Comparison of ENCODE assay signal across 1 cellular context in the genomic region with DNA sequence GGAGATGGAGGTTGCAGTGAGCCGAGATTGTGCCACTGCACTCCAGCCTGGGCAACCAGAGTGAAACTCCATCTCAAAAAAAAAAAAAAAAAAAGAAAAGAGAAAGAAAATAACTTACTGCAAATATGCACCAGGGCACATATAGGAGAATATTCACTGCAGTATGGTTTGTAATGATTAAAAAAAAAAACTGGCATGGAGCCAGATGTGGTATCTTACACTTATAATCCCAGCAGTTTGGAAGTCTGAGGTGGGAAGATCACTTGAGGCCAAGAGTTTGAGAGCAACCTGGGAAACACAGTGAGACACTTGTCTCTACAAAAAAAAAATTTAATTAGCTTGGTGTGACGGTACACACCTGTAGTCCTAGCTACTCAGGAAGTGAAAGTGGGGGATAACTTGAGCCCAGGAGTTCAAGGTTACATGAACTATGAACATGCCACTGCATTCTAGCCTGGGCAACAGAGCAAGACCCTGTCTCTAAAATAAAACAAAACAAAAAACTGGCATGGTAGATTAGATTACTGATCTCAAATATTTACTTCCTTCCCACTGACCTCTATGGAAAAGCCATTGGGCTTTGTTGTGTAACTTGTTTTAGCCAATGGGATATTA.
TF ChIP-seq lines count a peak whose summit lies in the region.

No MANE protein-coding gene starts in this region.

TF ChIP-seq in HepG2, 621 proteins besides CTCF, POLR2A, EP300 and RAD21 (continued from another document and continues in another):
- TF ChIP-seq, protein P1, sequence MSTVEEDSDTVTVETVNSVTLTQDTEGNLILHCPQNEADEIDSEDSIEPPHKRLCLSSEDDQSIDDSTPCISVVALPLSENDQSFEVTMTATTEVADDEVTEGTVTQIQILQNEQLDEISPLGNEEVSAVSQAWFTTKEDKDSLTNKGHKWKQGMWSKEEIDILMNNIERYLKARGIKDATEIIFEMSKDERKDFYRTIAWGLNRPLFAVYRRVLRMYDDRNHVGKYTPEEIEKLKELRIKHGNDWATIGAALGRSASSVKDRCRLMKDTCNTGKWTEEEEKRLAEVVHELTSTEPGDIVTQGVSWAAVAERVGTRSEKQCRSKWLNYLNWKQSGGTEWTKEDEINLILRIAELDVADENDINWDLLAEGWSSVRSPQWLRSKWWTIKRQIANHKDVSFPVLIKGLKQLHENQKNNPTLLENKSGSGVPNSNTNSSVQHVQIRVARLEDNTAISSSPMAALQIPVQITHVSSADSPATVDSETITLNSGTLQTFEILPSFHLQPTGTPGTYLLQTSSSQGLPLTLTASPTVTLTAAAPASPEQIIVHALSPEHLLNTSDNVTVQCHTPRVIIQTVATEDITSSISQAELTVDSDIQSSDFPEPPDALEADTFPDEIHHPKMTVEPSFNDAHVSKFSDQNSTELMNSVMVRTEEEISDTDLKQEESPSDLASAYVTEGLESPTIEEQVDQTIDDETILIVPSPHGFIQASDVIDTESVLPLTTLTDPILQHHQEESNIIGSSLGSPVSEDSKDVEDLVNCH (CRISPR knock-in tag; IDR thresholded peaks at IDR 0.05), result no peak
- TF ChIP-seq ZNF12 (CRISPR knock-in tag; IDR thresholded peaks at IDR 0.05) (no peak), CENPT (CRISPR knock-in tag; IDR thresholded peaks at IDR 0.05; ENCODE audit: low read depth) (no peak), MBNL3 (CRISPR knock-in tag; conservative IDR thresholded peaks at IDR 0.05) (no peak), MED1 (CRISPR knock-in tag; IDR thresholded peaks at IDR 0.05) (0 out of 2 replicates have a peak, but pooled peaks have one; percentile 13), NR1H2 (CRISPR knock-in tag; IDR thresholded peaks at IDR 0.05; ENCODE audit: borderline replicate concordance, low read depth) (no peak), SOX6 (IDR thresholded peaks at IDR 0.05) (no peak), SOX6 (CRISPR knock-in tag; IDR thresholded peaks at IDR 0.05) (0 out of 2 replicates have a peak, but pooled peaks have one; percentile 18), NPAS2 (CRISPR knock-in tag; IDR thresholded peaks at IDR 0.05; ENCODE audit: borderline replicate concordance) (no peak), TARDBP (CRISPR knock-in tag; IDR thresholded peaks at IDR 0.05) (no peak), ZNF652 (CRISPR knock-in tag; IDR thresholded peaks at IDR 0.05; ENCODE audit: borderline replicate concordance, low read depth) (no peak), CEBPG (CRISPR knock-in tag; IDR thresholded peaks at IDR 0.05) (no peak), ZNF598 (CRISPR knock-in tag; IDR thresholded peaks at IDR 0.05; ENCODE audit: borderline replicate concordance) (no peak), ZNF234 (CRISPR knock-in tag; conservative IDR thresholded peaks at IDR 0.05) (no peak), GATAD2A (CRISPR knock-in tag; IDR thresholded peaks at IDR 0.05) (no peak), CREM (IDR thresholded peaks at IDR 0.05) (no peak), CREM (CRISPR knock-in tag; IDR thresholded peaks at IDR 0.05) (no peak), IKZF4 (CRISPR knock-in tag; IDR thresholded peaks at IDR 0.05; ENCODE audit: borderline replicate concordance, low read depth, not compliant biosample characterization) (no peak), MAF1 (CRISPR knock-in tag; IDR thresholded peaks at IDR 0.05; ENCODE audit: borderline replicate concordance) (no peak), ZNF256 (CRISPR knock-in tag; conservative IDR thresholded peaks at IDR 0.05) (no peak), LCORL (IDR thresholded peaks at IDR 0.05) (peak; percentile 91), LCORL (CRISPR knock-in tag; IDR thresholded peaks at IDR 0.05) (no peak), KAT8 (CRISPR knock-in tag; IDR thresholded peaks at IDR 0.05) (no peak), MTA3 (CRISPR knock-in tag; IDR thresholded peaks at IDR 0.05) (no peak), SUZ12 (IDR thresholded peaks at IDR 0.05; ENCODE audit: low read depth, low read length) (no peak), NCOA2 (CRISPR knock-in tag; IDR thresholded peaks at IDR 0.05) (0 out of 2 replicates have a peak, but pooled peaks have one; percentile 5), MAFG (CRISPR knock-in tag; IDR thresholded peaks at IDR 0.05) (no peak)
- TF ChIP-seq, protein P2, sequence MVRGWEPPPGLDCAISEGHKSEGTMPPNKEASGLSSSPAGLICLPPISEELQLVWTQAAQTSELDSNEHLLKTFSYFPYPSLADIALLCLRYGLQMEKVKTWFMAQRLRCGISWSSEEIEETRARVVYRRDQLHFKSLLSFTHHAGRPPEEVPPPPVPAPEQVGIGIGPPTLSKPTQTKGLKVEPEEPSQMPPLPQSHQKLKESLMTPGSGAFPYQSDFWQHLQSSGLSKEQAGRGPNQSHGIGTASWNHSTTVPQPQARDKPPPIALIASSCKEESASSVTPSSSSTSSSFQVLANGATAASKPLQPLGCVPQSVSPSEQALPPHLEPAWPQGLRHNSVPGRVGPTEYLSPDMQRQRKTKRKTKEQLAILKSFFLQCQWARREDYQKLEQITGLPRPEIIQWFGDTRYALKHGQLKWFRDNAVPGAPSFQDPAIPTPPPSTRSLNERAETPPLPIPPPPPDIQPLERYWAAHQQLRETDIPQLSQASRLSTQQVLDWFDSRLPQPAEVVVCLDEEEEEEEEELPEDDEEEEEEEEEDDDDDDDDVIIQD (CRISPR knock-in tag; IDR thresholded peaks at IDR 0.05; ENCODE audit: low read depth), result 0 out of 2 replicates have a peak, but pooled peaks have one; percentile 19
- TF ChIP-seq, protein P3, sequence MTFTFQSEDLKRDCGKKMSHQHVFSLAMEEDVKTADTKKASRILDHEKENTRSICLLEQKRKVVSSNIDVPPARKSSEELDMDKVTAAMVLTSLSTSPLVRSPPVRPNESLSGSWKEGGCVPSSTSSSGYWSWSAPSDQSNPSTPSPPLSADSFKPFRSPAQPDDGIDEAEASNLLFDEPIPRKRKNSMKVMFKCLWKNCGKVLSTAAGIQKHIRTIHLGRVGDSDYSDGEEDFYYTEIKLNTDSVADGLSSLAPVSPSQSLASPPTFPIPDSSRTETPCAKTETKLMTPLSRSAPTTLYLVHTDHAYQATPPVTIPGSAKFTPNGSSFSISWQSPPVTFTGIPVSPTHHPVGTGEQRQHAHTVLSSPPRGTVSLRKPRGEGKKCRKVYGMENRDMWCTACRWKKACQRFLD (CRISPR knock-in tag; IDR thresholded peaks at IDR 0.05; ENCODE audit: borderline replicate concordance), result no peak
- TF ChIP-seq, protein P4, sequence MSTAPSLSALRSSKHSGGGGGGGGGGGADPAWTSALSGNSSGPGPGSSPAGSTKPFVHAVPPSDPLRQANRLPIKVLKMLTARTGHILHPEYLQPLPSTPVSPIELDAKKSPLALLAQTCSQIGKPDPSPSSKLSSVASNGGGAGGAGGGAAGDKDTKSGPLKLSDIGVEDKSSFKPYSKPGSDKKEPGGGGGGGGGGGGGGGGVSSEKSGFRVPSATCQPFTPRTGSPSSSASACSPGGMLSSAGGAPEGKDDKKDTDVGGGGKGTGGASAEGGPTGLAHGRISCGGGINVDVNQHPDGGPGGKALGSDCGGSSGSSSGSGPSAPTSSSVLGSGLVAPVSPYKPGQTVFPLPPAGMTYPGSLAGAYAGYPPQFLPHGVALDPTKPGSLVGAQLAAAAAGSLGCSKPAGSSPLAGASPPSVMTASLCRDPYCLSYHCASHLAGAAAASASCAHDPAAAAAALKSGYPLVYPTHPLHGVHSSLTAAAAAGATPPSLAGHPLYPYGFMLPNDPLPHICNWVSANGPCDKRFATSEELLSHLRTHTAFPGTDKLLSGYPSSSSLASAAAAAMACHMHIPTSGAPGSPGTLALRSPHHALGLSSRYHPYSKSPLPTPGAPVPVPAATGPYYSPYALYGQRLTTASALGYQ (CRISPR knock-in tag; IDR thresholded peaks at IDR 0.05), result no peak
- TF ChIP-seq, protein P5, sequence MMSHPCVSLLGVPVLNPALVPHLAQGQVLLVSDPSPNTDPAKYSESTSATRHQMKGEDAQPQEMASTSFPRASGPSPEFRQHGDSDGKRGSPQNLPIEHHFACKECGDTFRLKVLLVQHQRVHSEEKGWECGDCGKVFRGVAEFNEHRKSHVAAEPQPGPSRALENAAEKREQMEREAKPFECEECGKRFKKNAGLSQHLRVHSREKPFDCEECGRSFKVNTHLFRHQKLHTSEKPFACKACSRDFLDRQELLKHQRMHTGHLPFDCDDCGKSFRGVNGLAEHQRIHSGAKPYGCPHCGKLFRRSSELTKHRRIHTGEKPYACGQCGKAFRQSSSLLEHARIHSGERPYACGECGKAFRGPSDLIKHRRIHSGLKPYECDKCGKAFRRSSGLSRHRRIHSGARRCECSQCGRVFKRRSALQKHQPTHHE (CRISPR knock-in tag; IDR thresholded peaks at IDR 0.05; ENCODE audit: borderline replicate concordance), result no peak
- TF ChIP-seq, protein P6, sequence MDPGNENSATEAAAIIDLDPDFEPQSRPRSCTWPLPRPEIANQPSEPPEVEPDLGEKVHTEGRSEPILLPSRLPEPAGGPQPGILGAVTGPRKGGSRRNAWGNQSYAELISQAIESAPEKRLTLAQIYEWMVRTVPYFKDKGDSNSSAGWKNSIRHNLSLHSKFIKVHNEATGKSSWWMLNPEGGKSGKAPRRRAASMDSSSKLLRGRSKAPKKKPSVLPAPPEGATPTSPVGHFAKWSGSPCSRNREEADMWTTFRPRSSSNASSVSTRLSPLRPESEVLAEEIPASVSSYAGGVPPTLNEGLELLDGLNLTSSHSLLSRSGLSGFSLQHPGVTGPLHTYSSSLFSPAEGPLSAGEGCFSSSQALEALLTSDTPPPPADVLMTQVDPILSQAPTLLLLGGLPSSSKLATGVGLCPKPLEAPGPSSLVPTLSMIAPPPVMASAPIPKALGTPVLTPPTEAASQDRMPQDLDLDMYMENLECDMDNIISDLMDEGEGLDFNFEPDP (CRISPR knock-in tag; conservative IDR thresholded peaks at IDR 0.05), result no peak
- TF ChIP-seq, protein P7, sequence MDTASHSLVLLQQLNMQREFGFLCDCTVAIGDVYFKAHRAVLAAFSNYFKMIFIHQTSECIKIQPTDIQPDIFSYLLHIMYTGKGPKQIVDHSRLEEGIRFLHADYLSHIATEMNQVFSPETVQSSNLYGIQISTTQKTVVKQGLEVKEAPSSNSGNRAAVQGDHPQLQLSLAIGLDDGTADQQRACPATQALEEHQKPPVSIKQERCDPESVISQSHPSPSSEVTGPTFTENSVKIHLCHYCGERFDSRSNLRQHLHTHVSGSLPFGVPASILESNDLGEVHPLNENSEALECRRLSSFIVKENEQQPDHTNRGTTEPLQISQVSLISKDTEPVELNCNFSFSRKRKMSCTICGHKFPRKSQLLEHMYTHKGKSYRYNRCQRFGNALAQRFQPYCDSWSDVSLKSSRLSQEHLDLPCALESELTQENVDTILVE (CRISPR knock-in tag; IDR thresholded peaks at IDR 0.05), result no peak
- TF ChIP-seq, protein P8, sequence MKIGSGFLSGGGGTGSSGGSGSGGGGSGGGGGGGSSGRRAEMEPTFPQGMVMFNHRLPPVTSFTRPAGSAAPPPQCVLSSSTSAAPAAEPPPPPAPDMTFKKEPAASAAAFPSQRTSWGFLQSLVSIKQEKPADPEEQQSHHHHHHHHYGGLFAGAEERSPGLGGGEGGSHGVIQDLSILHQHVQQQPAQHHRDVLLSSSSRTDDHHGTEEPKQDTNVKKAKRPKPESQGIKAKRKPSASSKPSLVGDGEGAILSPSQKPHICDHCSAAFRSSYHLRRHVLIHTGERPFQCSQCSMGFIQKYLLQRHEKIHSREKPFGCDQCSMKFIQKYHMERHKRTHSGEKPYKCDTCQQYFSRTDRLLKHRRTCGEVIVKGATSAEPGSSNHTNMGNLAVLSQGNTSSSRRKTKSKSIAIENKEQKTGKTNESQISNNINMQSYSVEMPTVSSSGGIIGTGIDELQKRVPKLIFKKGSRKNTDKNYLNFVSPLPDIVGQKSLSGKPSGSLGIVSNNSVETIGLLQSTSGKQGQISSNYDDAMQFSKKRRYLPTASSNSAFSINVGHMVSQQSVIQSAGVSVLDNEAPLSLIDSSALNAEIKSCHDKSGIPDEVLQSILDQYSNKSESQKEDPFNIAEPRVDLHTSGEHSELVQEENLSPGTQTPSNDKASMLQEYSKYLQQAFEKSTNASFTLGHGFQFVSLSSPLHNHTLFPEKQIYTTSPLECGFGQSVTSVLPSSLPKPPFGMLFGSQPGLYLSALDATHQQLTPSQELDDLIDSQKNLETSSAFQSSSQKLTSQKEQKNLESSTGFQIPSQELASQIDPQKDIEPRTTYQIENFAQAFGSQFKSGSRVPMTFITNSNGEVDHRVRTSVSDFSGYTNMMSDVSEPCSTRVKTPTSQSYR (CRISPR knock-in tag; IDR thresholded peaks at IDR 0.05; ENCODE audit: borderline replicate concordance), result no peak
- TF ChIP-seq, protein P9, sequence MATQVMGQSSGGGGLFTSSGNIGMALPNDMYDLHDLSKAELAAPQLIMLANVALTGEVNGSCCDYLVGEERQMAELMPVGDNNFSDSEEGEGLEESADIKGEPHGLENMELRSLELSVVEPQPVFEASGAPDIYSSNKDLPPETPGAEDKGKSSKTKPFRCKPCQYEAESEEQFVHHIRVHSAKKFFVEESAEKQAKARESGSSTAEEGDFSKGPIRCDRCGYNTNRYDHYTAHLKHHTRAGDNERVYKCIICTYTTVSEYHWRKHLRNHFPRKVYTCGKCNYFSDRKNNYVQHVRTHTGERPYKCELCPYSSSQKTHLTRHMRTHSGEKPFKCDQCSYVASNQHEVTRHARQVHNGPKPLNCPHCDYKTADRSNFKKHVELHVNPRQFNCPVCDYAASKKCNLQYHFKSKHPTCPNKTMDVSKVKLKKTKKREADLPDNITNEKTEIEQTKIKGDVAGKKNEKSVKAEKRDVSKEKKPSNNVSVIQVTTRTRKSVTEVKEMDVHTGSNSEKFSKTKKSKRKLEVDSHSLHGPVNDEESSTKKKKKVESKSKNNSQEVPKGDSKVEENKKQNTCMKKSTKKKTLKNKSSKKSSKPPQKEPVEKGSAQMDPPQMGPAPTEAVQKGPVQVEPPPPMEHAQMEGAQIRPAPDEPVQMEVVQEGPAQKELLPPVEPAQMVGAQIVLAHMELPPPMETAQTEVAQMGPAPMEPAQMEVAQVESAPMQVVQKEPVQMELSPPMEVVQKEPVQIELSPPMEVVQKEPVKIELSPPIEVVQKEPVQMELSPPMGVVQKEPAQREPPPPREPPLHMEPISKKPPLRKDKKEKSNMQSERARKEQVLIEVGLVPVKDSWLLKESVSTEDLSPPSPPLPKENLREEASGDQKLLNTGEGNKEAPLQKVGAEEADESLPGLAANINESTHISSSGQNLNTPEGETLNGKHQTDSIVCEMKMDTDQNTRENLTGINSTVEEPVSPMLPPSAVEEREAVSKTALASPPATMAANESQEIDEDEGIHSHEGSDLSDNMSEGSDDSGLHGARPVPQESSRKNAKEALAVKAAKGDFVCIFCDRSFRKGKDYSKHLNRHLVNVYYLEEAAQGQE (IDR thresholded peaks at IDR 0.05; ENCODE audit: borderline replicate concordance in 1 of 2, low read depth in 1 of 2, low read length in 2 of 2), result no peak
- TF ChIP-seq, protein P10, sequence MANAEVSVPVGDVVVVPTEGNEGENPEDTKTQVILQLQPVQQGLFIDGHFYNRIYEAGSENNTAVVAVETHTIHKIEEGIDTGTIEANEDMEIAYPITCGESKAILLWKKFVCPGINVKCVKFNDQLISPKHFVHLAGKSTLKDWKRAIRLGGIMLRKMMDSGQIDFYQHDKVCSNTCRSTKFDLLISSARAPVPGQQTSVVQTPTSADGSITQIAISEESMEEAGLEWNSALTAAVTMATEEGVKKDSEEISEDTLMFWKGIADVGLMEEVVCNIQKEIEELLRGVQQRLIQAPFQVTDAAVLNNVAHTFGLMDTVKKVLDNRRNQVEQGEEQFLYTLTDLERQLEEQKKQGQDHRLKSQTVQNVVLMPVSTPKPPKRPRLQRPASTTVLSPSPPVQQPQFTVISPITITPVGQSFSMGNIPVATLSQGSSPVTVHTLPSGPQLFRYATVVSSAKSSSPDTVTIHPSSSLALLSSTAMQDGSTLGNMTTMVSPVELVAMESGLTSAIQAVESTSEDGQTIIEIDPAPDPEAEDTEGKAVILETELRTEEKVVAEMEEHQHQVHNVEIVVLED (CRISPR knock-in tag; IDR thresholded peaks at IDR 0.05; ENCODE audit: borderline replicate concordance), result no peak
- TF ChIP-seq, protein P11, sequence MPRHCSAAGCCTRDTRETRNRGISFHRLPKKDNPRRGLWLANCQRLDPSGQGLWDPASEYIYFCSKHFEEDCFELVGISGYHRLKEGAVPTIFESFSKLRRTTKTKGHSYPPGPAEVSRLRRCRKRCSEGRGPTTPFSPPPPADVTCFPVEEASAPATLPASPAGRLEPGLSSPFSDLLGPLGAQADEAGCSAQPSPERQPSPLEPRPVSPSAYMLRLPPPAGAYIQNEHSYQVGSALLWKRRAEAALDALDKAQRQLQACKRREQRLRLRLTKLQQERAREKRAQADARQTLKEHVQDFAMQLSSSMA (CRISPR knock-in tag; IDR thresholded peaks at IDR 0.05), result no peak
